In the genomic region with DNA sequence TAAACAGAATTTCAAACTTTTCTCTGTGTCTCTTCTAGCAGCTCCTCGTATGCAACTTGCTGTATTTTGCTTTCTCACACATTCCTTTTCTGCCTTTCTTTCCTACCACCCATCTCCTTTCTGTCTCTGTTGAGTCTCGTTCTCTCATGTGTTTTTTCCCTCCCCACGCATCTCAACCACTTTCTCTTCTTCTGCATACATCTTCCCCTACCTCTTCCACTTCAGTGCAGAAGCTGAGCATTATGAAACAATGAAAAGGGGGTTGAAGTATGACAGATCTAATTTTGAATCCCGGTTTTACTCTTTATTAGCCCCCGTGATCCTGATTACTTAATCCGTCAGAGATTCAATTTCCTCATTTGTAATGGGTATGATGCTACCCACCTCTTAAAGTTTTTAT, we compare ENCODE assay signal across 12 cellular contexts.
"Had no signal": no experiment of that assay in that cellular context is flagged by ENCODE, and none has a peak within 500 bp of the region (broad histone marks: within the 10 kb centered on the region; RNA-seq: fewer than 3 reads in every experiment).

No MANE protein-coding gene starts in this region.

- H2AFZ ChIP-seq: parathyroid adenoma had no signal

- ATAC-seq: T-cell had no signal

- H3K4me3 ChIP-seq: dorsolateral prefrontal cortex, esophagus muscularis mucosa, lung, tibial nerve had no signal

- H3K9me3 Mint-ChIP-seq: immature natural killer cell, T-cell had no signal

- H3K4me3 Mint-ChIP-seq: immature natural killer cell had no signal

- H3K36me3 ChIP-seq: esophagus muscularis mucosa, tibial nerve had no signal

- H3K27me3 Mint-ChIP-seq: T-cell had no signal

- H3K27ac ChIP-seq: esophagus muscularis mucosa, parathyroid adenoma, tibial nerve, VCaP had no signal

- H3K27ac Mint-ChIP-seq: immature natural killer cell, T-cell had no signal

- H3K36me3 Mint-ChIP-seq: immature natural killer cell, T-cell had no signal

- H3K9ac ChIP-seq: parathyroid adenoma had no signal

- H3K27me3 ChIP-seq: dorsolateral prefrontal cortex, esophagus muscularis mucosa, tibial nerve had no signal

- DNase-seq: activated naive CD4-positive, alpha-beta T cell; anterior cingulate cortex; dorsolateral prefrontal cortex; immature natural killer cell; midbrain; stimulated activated CD4-positive, alpha-beta T cell treated with anti-CD3 and anti-CD28 coated beads, Interleukin-4, amount 100 ng/mL, for 4 hours; T-cell had no signal

- H3K4me1 ChIP-seq: parathyroid adenoma had no signal

- H3K9me3 ChIP-seq: esophagus muscularis mucosa, tibial nerve had no signal

- H3K4me1 Mint-ChIP-seq: immature natural killer cell had no signal
